10 cellular contexts compared by ENCODE assay signal in the genomic region with DNA sequence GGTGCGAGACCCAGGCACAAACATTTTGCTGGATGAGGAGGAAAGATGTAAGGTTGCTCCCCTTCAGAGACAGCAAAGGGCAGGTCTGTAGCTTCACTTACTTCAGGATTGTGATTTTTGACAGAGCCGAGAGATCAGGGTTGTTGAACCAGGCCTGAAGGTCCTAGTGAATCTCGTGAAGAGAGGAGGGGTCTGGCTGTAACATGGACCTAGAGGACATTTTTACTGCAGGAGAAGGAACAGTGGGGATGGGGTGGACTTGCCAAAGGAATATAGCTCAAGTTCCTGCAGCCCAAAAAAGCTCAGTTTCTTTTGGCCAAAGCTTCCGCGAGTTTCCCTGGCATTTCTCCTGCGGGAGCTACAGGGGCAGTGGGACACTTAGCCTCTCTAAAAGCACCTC. TPM values are rescaled to one million over a fixed set of nuclear protein-coding genes. Genes with fewer than 3 reads are reported as not detected.
DNase-seq lines count a peak whose midpoint lies in the region; ATAC-seq and TF ChIP-seq lines count a peak whose summit lies in the region.
"Had no signal": no experiment of that assay in that cellular context is flagged by ENCODE, and none has a peak within 500 bp of the region (broad histone marks: within the 10 kb centered on the region; RNA-seq: fewer than 3 reads in every experiment).

No MANE protein-coding gene starts in this region.

- H3K9ac ChIP-seq in PC-3 (ENCODE audit: low read length) (no peak overlapping the region), endodermal cell (ENCODE audit: extremely low read depth, low read length, poor library complexity, severe bottlenecking) (no peak overlapping the region)

- peaks cover 46% of the 10 kb centered on the region for H3K79me2 ChIP-seq in PC-3 (ENCODE audit: low read length)

- H3K4me2 ChIP-seq in PC-3 (ENCODE audit: low read length) = peak overlapping the region; percentile 79

- H3K4me3 Mint-ChIP-seq in endodermal cell (peak overlapping the region; percentile 54), mesothelial cell of epicardium (peak overlapping the region; percentile 66)
- H3K4me3 Mint-ChIP-seq: activated B cell treated with CpG ODN at 0.5 μM for 24 hours had no signal

- TSS peak; percentile 49 for BruUV-seq in PC-3 (replicated peaks; lab: Mats Ljungman, UMichigan)

- 0 out of 2 replicates have a peak, but pooled peaks cover 8% of the 10 kb centered on the region for H3K36me3 ChIP-seq in PC-3 (ENCODE audit: low read depth, low read length)
- H3K36me3 ChIP-seq in endodermal cell (ENCODE audit: control insufficient read depth, insufficient read depth, low read length) = no peaks in the 10 kb centered on the region
- no peaks in the 10 kb centered on the region for H3K36me3 ChIP-seq in testis (ENCODE audit: low read depth, missing control alignments)

- no peaks in the 10 kb centered on the region for H3K4me1 Mint-ChIP-seq in endodermal cell
- H3K4me1 Mint-ChIP-seq in mesothelial cell of epicardium = no peaks in the 10 kb centered on the region
- H3K4me1 Mint-ChIP-seq: activated B cell treated with CpG ODN at 0.5 μM for 24 hours had no signal

- POLR2A ChIA-PET in PC-3 (lab: Charles Lee; ENCODE audit: unreplicated experiment) = interaction anchor here (0.6 kb wide), 1 partner anchor 238 kb away, joined by 6 read pairs; no protein-coding TSS in a partner anchor

- WGBS in endodermal cell (ENCODE audit: insufficient coverage in 1 of 2, insufficient read length in 1 of 2), 2 experiments = 89 to 91% methylated on average over 6 of the region's 6 CpGs
- WGBS in testis, 2 donors = 33 to 40% methylated on average over 5 to 6 of the region's 6 CpGs

- H3K27ac Mint-ChIP-seq in endodermal cell (no peak overlapping the region), mesothelial cell of epicardium (no peak overlapping the region)
- H3K27ac Mint-ChIP-seq: activated B cell treated with CpG ODN at 0.5 μM for 24 hours; activated T-helper 2 cell treated with anti-CD3 and anti-CD28 coated beads, Interferon-gamma antibody, Interleukin-2, Interleukin-4, amounts not matched to agents 10 μg/mL and 5 μg/mL and 100 μg/mL, durations not matched to agents 14 hours and 24 hours and 36 hours had no signal

- H3K36me3 Mint-ChIP-seq in endodermal cell (ENCODE audit: low read depth) (no peaks in the 10 kb centered on the region), mesothelial cell of epicardium (no peaks in the 10 kb centered on the region)

- no peak for ATAC-seq in PC-3
- ATAC-seq in HG03520 (IDR thresholded peaks at IDR 0.05; ENCODE audit: unreplicated experiment) = no peak

- DNase-seq in PC-3 (no peak), endodermal cell (no peak), mesothelial cell of epicardium (ENCODE audit: low spot score in 2 of 2, unreplicated experiment in 2 of 2) (no peak), testis (no peak), T-helper 9 cell (no peak)
- DNase-seq in stimulated activated CD4-positive, alpha-beta T cell treated with anti-CD3 and anti-CD28 coated beads, Interleukin-12 subunit alpha, Interleukin-12 subunit beta, amount 100 ng/mL, for 4 hours = no peak
- DNase-seq: activated B cell treated with CpG ODN at 0.5 μM for 24 hours, NCI-H1092 had no signal

- H3K27me3 Mint-ChIP-seq in endodermal cell (ENCODE audit: insufficient read depth) (peaks cover 81% of the 10 kb centered on the region), mesothelial cell of epicardium (ENCODE audit: low read depth) (peaks cover 55% of the 10 kb centered on the region)

- H3K27ac ChIP-seq in PC-3 (ENCODE audit: low read length) (no peak overlapping the region), endodermal cell (ENCODE audit: low read depth, low read length) (no peak overlapping the region), testis (peak overlapping the region in 1 of 2 donors; percentile 85)

- no peaks in the 10 kb centered on the region for H3K9me2 ChIP-seq in PC-3 (replicated peaks; ENCODE audit: low read length)

- H3K4me1 ChIP-seq in PC-3 (ENCODE audit: insufficient read depth, low read length) (peaks cover 27% of the 10 kb centered on the region), endodermal cell (ENCODE audit: control insufficient read depth, insufficient read depth, low read length) (peaks cover 3% of the 10 kb centered on the region), testis (peaks cover 11% of the 10 kb centered on the region)

- no peaks in the 10 kb centered on the region for H3K9me3 Mint-ChIP-seq in endodermal cell
- peaks cover 6% of the 10 kb centered on the region for H3K9me3 Mint-ChIP-seq in mesothelial cell of epicardium
- H3K9me3 Mint-ChIP-seq: activated T-helper 2 cell treated with anti-CD3 and anti-CD28 coated beads, Interferon-gamma antibody, Interleukin-2, Interleukin-4, amounts not matched to agents 10 μg/mL and 5 μg/mL and 100 μg/mL, durations not matched to agents 14 hours and 24 hours and 36 hours had no signal

- no peaks in the 10 kb centered on the region for H3F3A ChIP-seq in PC-3 (ENCODE audit: low read length, unreplicated experiment)

- no peak for TF ChIP-seq POLR2A in testis (IDR thresholded peaks at IDR 0.05)

- no peak overlapping the region for H2AFZ ChIP-seq in PC-3 (ENCODE audit: low read length)

- intact Hi-C loops in PC-3 (cut with micrococcal nuclease) = loop anchor here (2.0 kb wide), 2 partner anchors 175 to 229 kb away; no protein-coding TSS in a partner anchor
- intact Hi-C loops in testis (cut with DNase I; ENCODE audit: low total_unique reads) = no loop called here

- 0 out of 2 replicates have a peak overlapping the region, but pooled peaks have one; percentile 90 for H3K4me3 ChIP-seq in PC-3 (ENCODE audit: low read length)
- no peak overlapping the region for H3K4me3 ChIP-seq in endodermal cell (ENCODE audit: low read length)
- peak overlapping the region; percentile 86 to 88 for H3K4me3 ChIP-seq in testis

- TF ChIP-seq CTCF in PC-3 (conservative IDR thresholded peaks at IDR 0.05; ENCODE audit: low read depth, low read length) = no peak
- no peak for TF ChIP-seq CTCF in endodermal cell (conservative IDR thresholded peaks at IDR 0.05)
- TF ChIP-seq CTCF in mesothelial cell of epicardium (IDR thresholded peaks at IDR 0.05; ENCODE audit: unreplicated experiment) = no peak
- no peak for TF ChIP-seq CTCF in testis (IDR thresholded peaks at IDR 0.05)

- CTCF ChIA-PET in PC-3 (lab: Charles Lee) = no interaction called here

- H4K20me1 ChIP-seq in PC-3 (ENCODE audit: low read length) = peaks cover 23% of the 10 kb centered on the region

- H3K27me3 ChIP-seq in PC-3 (ENCODE audit: low read length) = no peaks in the 10 kb centered on the region
- H3K27me3 ChIP-seq in endodermal cell (ENCODE audit: control insufficient read depth, insufficient read depth, low read length, poor library complexity, severe bottlenecking) = peaks cover 72% of the 10 kb centered on the region
- H3K27me3 ChIP-seq in testis = no peaks in the 10 kb centered on the region

- H3K9me3 ChIP-seq in PC-3 (ENCODE audit: low read length) (no peaks in the 10 kb centered on the region), endodermal cell (ENCODE audit: control insufficient read depth, low read length) (no peaks in the 10 kb centered on the region), testis (no peaks in the 10 kb centered on the region)

RNA-seq across cellular contexts. Expression of a gene that starts 1.0 kb away (rescaled TPM):
- total RNA-seq in PC-3 (2014; rRNA removed) = 50.0 and 64.6 TPM in 2 replicates
- total RNA-seq in endodermal cell = 1 to 10 TPM; 5.0 to 5.8 TPM
- 5.3 TPM for polyA plus RNA-seq in endodermal cell (2013, experiment 1 of 2)
- polyA plus RNA-seq in endodermal cell (2013, experiment 2 of 2) = 5.1 TPM
- total RNA-seq in mesothelial cell of epicardium = 16.3 to 19.4 TPM (median 18.6 TPM) in 3 replicates
- 10 to 100 TPM; 18.2 to 45.0 TPM for total RNA-seq in testis
- polyA plus RNA-seq in testis (ENCODE audit: insufficient read depth, low read depth, low replicate concordance) = 11.0 TPM
- total RNA-seq: activated B cell treated with CpG ODN at 0.5 μM for 24 hours; activated T-helper 2 cell treated with anti-CD3 and anti-CD28 coated beads, Interferon-gamma antibody, Interleukin-2, Interleukin-4, amounts not matched to agents 10 μg/mL and 5 μg/mL and 100 μg/mL, durations not matched to agents 14 hours and 24 hours and 36 hours had no signal
